Comparison of ENCODE assay signal across 1 cellular context in genomic region chr9:123929870-123930831, GRCh38.
TF ChIP-seq lines count a peak whose summit lies in the region.

DENND1A (minus strand) TSS chr9:123930126; CDS start chr9:123929905, 221 bp downstream.

TF ChIP-seq in HepG2, 621 proteins besides CTCF, POLR2A, EP300 and RAD21 (continued from another document and continues in another):
- no peak for TF ChIP-seq SP140L (CRISPR knock-in tag; IDR thresholded peaks at IDR 0.05; ENCODE audit: borderline replicate concordance)
- peak; percentile 34; the same call in 1 of the 2 replicates for TF ChIP-seq MXD4 (CRISPR knock-in tag; IDR thresholded peaks at IDR 0.05)
- 0 out of 2 replicates have a peak, but pooled peaks have one; percentile 38 for TF ChIP-seq NFKBIZ (CRISPR knock-in tag; IDR thresholded peaks at IDR 0.05)
- TF ChIP-seq SIX1 (CRISPR knock-in tag; IDR thresholded peaks at IDR 0.05; ENCODE audit: borderline replicate concordance), result no peak
- TF ChIP-seq PTBP1 (IDR thresholded peaks at IDR 0.05; ENCODE audit: low read depth, low read length, poor library complexity, severe bottlenecking), result no peak
- no peak for TF ChIP-seq MEF2D (CRISPR knock-in tag; IDR thresholded peaks at IDR 0.05)
- no peak for TF ChIP-seq ZNF775 (CRISPR knock-in tag; IDR thresholded peaks at IDR 0.05; ENCODE audit: borderline replicate concordance)
- TF ChIP-seq CC2D1A (CRISPR knock-in tag; IDR thresholded peaks at IDR 0.05), result no peak
- no peak for TF ChIP-seq ZNF33B (CRISPR knock-in tag; IDR thresholded peaks at IDR 0.05)
- no peak for TF ChIP-seq ZNF256 (CRISPR knock-in tag; conservative IDR thresholded peaks at IDR 0.05)
- TF ChIP-seq ARNT2 (CRISPR knock-in tag; IDR thresholded peaks at IDR 0.05; ENCODE audit: low read depth), result peak; percentile 22; the same call in 1 of the 2 replicates
- TF ChIP-seq ZNF790 (CRISPR knock-in tag; IDR thresholded peaks at IDR 0.05; ENCODE audit: borderline replicate concordance), result no peak
- peak; percentile 96 for TF ChIP-seq THAP11 (CRISPR knock-in tag; IDR thresholded peaks at IDR 0.05)
- TF ChIP-seq ZSCAN9 (CRISPR knock-in tag; IDR thresholded peaks at IDR 0.05; ENCODE audit: borderline replicate concordance), result no peak
- TF ChIP-seq POLR2AphosphoS5 (IDR thresholded peaks at IDR 0.05; ENCODE audit: low read depth, low read length), result peak; percentile 64
- no peak for TF ChIP-seq NR3C1 (CRISPR knock-in tag; IDR thresholded peaks at IDR 0.05)
- no peak for TF ChIP-seq RORA (CRISPR knock-in tag; IDR thresholded peaks at IDR 0.05)
- no peak for TF ChIP-seq CREBL2 (CRISPR knock-in tag; IDR thresholded peaks at IDR 0.05; ENCODE audit: borderline replicate concordance)
- TF ChIP-seq SUZ12 (IDR thresholded peaks at IDR 0.05; ENCODE audit: low read depth, low read length), result peak; percentile 43
- TF ChIP-seq ZNF337 (CRISPR knock-in tag; IDR thresholded peaks at IDR 0.05; ENCODE audit: borderline replicate concordance, low read depth), result no peak
- TF ChIP-seq NFAT5 (CRISPR knock-in tag; IDR thresholded peaks at IDR 0.05), result no peak
- TF ChIP-seq MEIS1 (CRISPR knock-in tag; IDR thresholded peaks at IDR 0.05; ENCODE audit: borderline replicate concordance), result no peak
- TF ChIP-seq ZNF567 (CRISPR knock-in tag; IDR thresholded peaks at IDR 0.05; ENCODE audit: borderline replicate concordance), result no peak
- no peak for TF ChIP-seq MBNL3 (CRISPR knock-in tag; conservative IDR thresholded peaks at IDR 0.05)
- TF ChIP-seq ZBTB39 (CRISPR knock-in tag; IDR thresholded peaks at IDR 0.05), result no peak
- 0 out of 2 replicates have a peak, but pooled peaks have one; percentile 31 for TF ChIP-seq PATZ1 (CRISPR knock-in tag; IDR thresholded peaks at IDR 0.05)
- TF ChIP-seq SETDB1 (CRISPR knock-in tag; IDR thresholded peaks at IDR 0.05; ENCODE audit: borderline replicate concordance), result no peak
- no peak for TF ChIP-seq ETV5 (CRISPR knock-in tag; IDR thresholded peaks at IDR 0.05; ENCODE audit: borderline replicate concordance)
- no peak for TF ChIP-seq ATRX (CRISPR knock-in tag; IDR thresholded peaks at IDR 0.05; ENCODE audit: borderline replicate concordance)
- TF ChIP-seq NR1H2 (CRISPR knock-in tag; IDR thresholded peaks at IDR 0.05; ENCODE audit: borderline replicate concordance, low read depth), result no peak
- TF ChIP-seq HBP1 (CRISPR knock-in tag; IDR thresholded peaks at IDR 0.05; ENCODE audit: low read depth), result no peak; the same call in 1 of the 2 replicates
- TF ChIP-seq IRX3 (CRISPR knock-in tag; IDR thresholded peaks at IDR 0.05; ENCODE audit: borderline replicate concordance, low read depth), result no peak
- no peak for TF ChIP-seq GMEB2 (CRISPR knock-in tag; IDR thresholded peaks at IDR 0.05; ENCODE audit: low read depth)
- TF ChIP-seq ZNF136 (CRISPR knock-in tag; IDR thresholded peaks at IDR 0.05; ENCODE audit: low read depth), result no peak
- TF ChIP-seq SP2 (CRISPR knock-in tag; IDR thresholded peaks at IDR 0.05), result no peak
- TF ChIP-seq THAP9 (CRISPR knock-in tag; IDR thresholded peaks at IDR 0.05; ENCODE audit: borderline replicate concordance), result peak; percentile 34; the same call in 1 of the 2 replicates
- no peak for TF ChIP-seq RBM22 (optimal IDR thresholded peaks at IDR 0.05; ENCODE audit: low read length)
- TF ChIP-seq NFE2L1 (CRISPR knock-in tag; IDR thresholded peaks at IDR 0.05; ENCODE audit: borderline replicate concordance), result no peak
- TF ChIP-seq TGIF2 (CRISPR knock-in tag; IDR thresholded peaks at IDR 0.05), result peak; percentile 24; the same call in 1 of the 2 replicates
- no peak for TF ChIP-seq E2F1 (CRISPR knock-in tag; IDR thresholded peaks at IDR 0.05)
- 0 out of 2 replicates have a peak, but pooled peaks have one; percentile 15 for TF ChIP-seq SOX13 (IDR thresholded peaks at IDR 0.05)
- no peak for TF ChIP-seq SOX13 (CRISPR knock-in tag; conservative IDR thresholded peaks at IDR 0.05 in 1 of 2, IDR thresholded peaks at IDR 0.05 in 1 of 2)
- no peak for TF ChIP-seq BCL6 (CRISPR knock-in tag; IDR thresholded peaks at IDR 0.05)
- TF ChIP-seq ZNF770 (CRISPR knock-in tag; IDR thresholded peaks at IDR 0.05), result peak; percentile 45; the same call in 1 of the 2 replicates
- no peak for TF ChIP-seq ZNF34 (CRISPR knock-in tag; IDR thresholded peaks at IDR 0.05; ENCODE audit: borderline replicate concordance)
- TF ChIP-seq ZNF292 (CRISPR knock-in tag; IDR thresholded peaks at IDR 0.05; ENCODE audit: borderline replicate concordance, low read depth), result no peak
- TF ChIP-seq ZC3H4 (CRISPR knock-in tag; IDR thresholded peaks at IDR 0.05; ENCODE audit: borderline replicate concordance), result peak; percentile 29; the same call in 1 of the 2 replicates
